Comparison of ENCODE assay signal across 23 cellular contexts in the genomic region with DNA sequence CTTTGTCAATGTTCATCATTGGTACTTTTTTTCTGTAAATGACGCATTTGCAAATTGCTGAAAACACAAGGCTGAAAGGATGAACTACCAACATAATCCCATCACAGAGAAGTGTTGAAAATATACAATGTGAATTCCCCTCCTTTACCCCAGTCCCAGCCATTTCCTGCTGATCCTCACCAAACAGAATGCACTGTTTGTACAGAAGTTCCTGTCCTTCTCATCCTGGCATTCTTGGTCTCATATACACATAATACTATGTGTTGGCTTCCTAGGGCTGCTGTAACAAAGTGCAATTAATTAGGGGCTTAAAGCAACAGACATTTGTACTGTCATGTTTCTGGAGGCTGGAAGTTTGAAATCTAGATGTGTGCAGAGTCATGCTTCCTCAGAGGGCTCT.
"Had no signal": no experiment of that assay in that cellular context is flagged by ENCODE, and none has a peak within 500 bp of the region (broad histone marks: within the 10 kb centered on the region; RNA-seq: fewer than 3 reads in every experiment).

No MANE protein-coding gene starts in this region.

- DNase-seq: colonic mucosa; effector memory CD4-positive, alpha-beta T cell; esophagus squamous epithelium; foreskin fibroblast; head of caudate nucleus; kidney; left cardiac atrium; left ventricle myocardium inferior; lower lobe of right lung; naive B cell; psoas muscle; stimulated activated CD4-positive, alpha-beta T cell treated with anti-CD3 and anti-CD28 coated beads, Interleukin-2, amount 100 ng/mL, for 24 hours; stimulated activated naive CD8-positive, alpha-beta T cell treated with anti-CD3 and anti-CD28 coated beads, Interleukin-15, Interleukin-2, amounts not matched to agents 100 U/mL and 50 U/mL, for 24 hours; tibial artery; upper lobe of left lung; uterus had no signal

- H3K79me2 ChIP-seq: hepatocyte had no signal

- H3K4me3 ChIP-seq: colonic mucosa, esophagus squamous epithelium, gastroesophageal sphincter, hepatocyte, left ventricle myocardium inferior, lower lobe of right lung, psoas muscle, skin epidermis, suprapubic skin, tibial artery, upper lobe of left lung, uterus had no signal

- FAIRE-seq: endometrium, kidney had no signal

- H3K4me1 ChIP-seq: colonic mucosa, esophagus squamous epithelium, gastroesophageal sphincter, left ventricle myocardium inferior, lower lobe of right lung, psoas muscle, suprapubic skin, tibial artery, upper lobe of left lung, uterus had no signal

- H3K36me3 ChIP-seq: colonic mucosa, esophagus squamous epithelium, gastroesophageal sphincter, left ventricle myocardium inferior, lower lobe of right lung, neutrophil, suprapubic skin, tibial artery, upper lobe of left lung, uterus had no signal

- H2AFZ ChIP-seq: hepatocyte had no signal

- H3K27me3 ChIP-seq: colonic mucosa, esophagus squamous epithelium, gastroesophageal sphincter, hepatocyte, neutrophil, suprapubic skin, tibial artery, upper lobe of left lung, uterus had no signal

- ATAC-seq: gastroesophageal sphincter; left cardiac atrium; lower lobe of right lung; psoas muscle; sciatic nerve; stimulated activated naive CD8-positive, alpha-beta T cell treated with anti-CD3 and anti-CD28 coated beads, Interleukin-15, Interleukin-2, amounts not matched to agents 100 U/mL and 50 U/mL, for 24 hours had no signal

- H3K4me2 ChIP-seq: hepatocyte had no signal

- H3K9me3 ChIP-seq: colonic mucosa, esophagus squamous epithelium, gastroesophageal sphincter, left ventricle myocardium inferior, lower lobe of right lung, neutrophil, psoas muscle, suprapubic skin, tibial artery, upper lobe of left lung, uterus had no signal

- H3K27ac ChIP-seq: colonic mucosa, esophagus squamous epithelium, gastroesophageal sphincter, hepatocyte, left ventricle myocardium inferior, lower lobe of right lung, neutrophil, psoas muscle, skin epidermis, suprapubic skin, tibial artery, upper lobe of left lung, uterus had no signal
